ENCODE assay signal across 19 cellular contexts in the genomic region with DNA sequence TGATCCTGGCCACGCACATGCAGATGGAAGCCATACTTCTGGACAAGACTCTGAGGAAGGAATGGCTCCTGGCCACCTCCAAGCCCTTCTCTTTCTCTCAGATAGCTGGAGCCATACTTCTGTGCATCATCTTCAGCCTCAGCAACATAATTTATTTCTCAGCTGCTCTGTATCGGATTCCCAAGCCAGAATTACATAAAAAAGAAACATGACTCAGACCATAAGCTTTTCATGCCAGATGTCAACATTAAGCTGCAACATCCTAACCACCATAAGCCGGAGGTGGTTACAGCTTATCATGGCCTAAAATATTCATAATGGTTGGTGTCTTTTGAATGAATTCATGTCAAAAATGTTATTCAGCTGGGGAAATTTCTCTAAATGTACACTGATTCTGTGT. TPM values are rescaled to one million over a fixed set of nuclear protein-coding genes. Genes with fewer than 3 reads are reported as not detected.
DNase-seq lines count a peak whose midpoint lies in the region; ATAC-seq and TF ChIP-seq lines count a peak whose summit lies in the region.
"Had no signal": no experiment of that assay in that cellular context is flagged by ENCODE, and none has a peak within 500 bp of the region (broad histone marks: within the 10 kb centered on the region; RNA-seq: fewer than 3 reads in every experiment).

No MANE protein-coding gene starts in this region.

- H3K36me3 Mint-ChIP-seq in naive thymus-derived CD8-positive, alpha-beta T cell = no peaks in the 10 kb centered on the region

- no peak overlapping the region for H3K4me2 ChIP-seq in mammary epithelial cell (ENCODE audit: insufficient read depth, low read depth, low read length)

- H3K27ac ChIP-seq in mammary epithelial cell (ENCODE audit: insufficient read depth, low read depth, low read length) = no peak overlapping the region
- H3K27ac ChIP-seq: parathyroid adenoma had no signal

- in situ Hi-C loops in mammary epithelial cell (cut with MboI; ENCODE audit: low sequenced_read_pairs in 2 of 2) = loop anchor here (5.0 to 10.0 kb wide), 2 partner anchors 336 to 339 kb away; no protein-coding TSS in a partner anchor

- 61% methylated on average over 3 of the region's 3 CpGs for WGBS in mammary epithelial cell (ENCODE audit: low coverage, missing lambda C conversion rate)

- H3K4me1 Mint-ChIP-seq in naive thymus-derived CD8-positive, alpha-beta T cell = peaks cover 0 to 3% (median under 1%) of the 10 kb centered on the region in 4 donors

- no peaks in the 10 kb centered on the region for H3K79me2 ChIP-seq in mammary epithelial cell (ENCODE audit: insufficient read depth, low read length)
- H3K79me2 ChIP-seq: parathyroid adenoma had no signal

- H3K4me3 ChIP-seq in AG10803 (ENCODE audit: low read length) (no peak overlapping the region), mammary epithelial cell (replicated peaks in 1 of 3; ENCODE audit: insufficient read depth in 1 of 3, low read depth in 2 of 3, low read length in 3 of 3) (no peak overlapping the region)

- H3K27me3 Mint-ChIP-seq in naive thymus-derived CD8-positive, alpha-beta T cell = peaks cover 0 to 5% (median 2%) of the 10 kb centered on the region in 5 donors

- H3K9me3 ChIP-seq in mammary epithelial cell (replicated peaks; ENCODE audit: insufficient read depth, low read length) = no peaks in the 10 kb centered on the region

- H3K9ac ChIP-seq in mammary epithelial cell (ENCODE audit: insufficient read depth, low read length) = no peak overlapping the region
- H3K9ac ChIP-seq: parathyroid adenoma had no signal

- no peaks in the 10 kb centered on the region for H4K20me1 ChIP-seq in mammary epithelial cell (ENCODE audit: insufficient read depth, low read length)

- CTCF ChIA-PET in mammary epithelial cell (lab: Charles Lee; ENCODE audit: low non-redundant PET) = no interaction called here

- dilution Hi-C loops in mammary epithelial cell (cut with HindIII; ENCODE audit: low sequenced_read_pairs) = loop anchor here (10.0 kb wide), 1 partner anchor 339 kb away; no protein-coding TSS in a partner anchor

- ATAC-seq in GM19351 (IDR thresholded peaks at IDR 0.05; ENCODE audit: unreplicated experiment) = no peak
- no peak for ATAC-seq in naive thymus-derived CD8-positive, alpha-beta T cell
- ATAC-seq: left ventricle myocardium superior, Panc1 had no signal

- H3K27me3 ChIP-seq in mammary epithelial cell (ENCODE audit: insufficient read depth, low read length) = no peaks in the 10 kb centered on the region

- H3K4me1 ChIP-seq in mammary epithelial cell (ENCODE audit: insufficient read depth, low read length) = peaks cover 12% of the 10 kb centered on the region

- no peak overlapping the region for H3K4me3 Mint-ChIP-seq in naive thymus-derived CD8-positive, alpha-beta T cell
- H3K4me3 Mint-ChIP-seq: CD4-positive, alpha-beta T cell had no signal

- no peak overlapping the region for H3K27ac Mint-ChIP-seq in naive thymus-derived CD8-positive, alpha-beta T cell
- H3K27ac Mint-ChIP-seq: CD4-positive, alpha-beta T cell had no signal

- H3K9me3 Mint-ChIP-seq in naive thymus-derived CD8-positive, alpha-beta T cell = no peaks in the 10 kb centered on the region
- H3K9me3 Mint-ChIP-seq: CD4-positive, alpha-beta T cell had no signal

- TF ChIP-seq CTCF in AG10803 (conservative IDR thresholded peaks at IDR 0.05; ENCODE audit: low read length) (no peak), mammary epithelial cell (conservative IDR thresholded peaks at IDR 0.05 in 1 of 2, IDR thresholded peaks at IDR 0.05 in 1 of 2; ENCODE audit: extremely low read depth in 1 of 2, insufficient read depth in 1 of 2, low read depth in 1 of 2, low read length in 2 of 2) (no peak)

- intact Hi-C loops in mammary epithelial cell (cut with micrococcal nuclease) = no loop called here

- no peaks in the 10 kb centered on the region for H3K36me3 ChIP-seq in mammary epithelial cell (ENCODE audit: insufficient read depth, low read length)

- BruUV-seq in mammary epithelial cell (replicated peaks; lab: Mats Ljungman, UMichigan) = no TSS peak

- no peak overlapping the region for H2AFZ ChIP-seq in mammary epithelial cell (ENCODE audit: low read depth, low read length)
- H2AFZ ChIP-seq: parathyroid adenoma had no signal

- DNase-seq in AG10803 (ENCODE audit: low read depth) (peak; percentile 94), LHCN-M2 (ENCODE audit: low read depth) (peak; percentile 94), mammary epithelial cell (peak; percentile 44), myocyte (ENCODE audit: low read depth) (peak; percentile 84), NCI-H2196 treated with DMSO at 0.1 percent for 48 hours (lab: John Stamatoyannopoulos, UW; ENCODE audit: unreplicated experiment) (no peak), NCI-H2196 (lab: John Stamatoyannopoulos, UW; ENCODE audit: unreplicated experiment) (no peak)
- no peak for DNase-seq in naive thymus-derived CD8-positive, alpha-beta T cell
- DNase-seq: activated naive CD4-positive, alpha-beta T cell treated with Interleukin-2 at 50 U/mL for 16 hours; CD4-positive, alpha-beta T cell; cortex of kidney; KBM-7; left ventricle myocardium superior; NCI-H2029; stimulated activated CD4-positive, alpha-beta T cell treated with anti-CD3 and anti-CD28 coated beads, Interleukin-2, amount 100 ng/mL, for 48 hours; stimulated activated naive CD4-positive, alpha-beta T cell treated with Interleukin-2 at 50 U/mL for 16 hours; T1000 had no signal

- POLR2A ChIA-PET in naive thymus-derived CD8-positive, alpha-beta T cell (lab: Charles Lee) = no interaction called here

RNA-seq across cellular contexts. Expression of a gene that starts 10.5 kb away (rescaled TPM):
- total RNA-seq in LHCN-M2 (2014; rRNA removed) = 134 and 149 TPM in 2 replicates
- polyA plus RNA-seq in LHCN-M2 (2012) = 32.8 TPM
- 10 to 100 TPM; 14.7 to 55.8 TPM for total RNA-seq in mammary epithelial cell
- polyA plus RNA-seq in mammary epithelial cell = 33.1 TPM
- polyA minus RNA-seq in mammary epithelial cell = 26.7 TPM
- 12.0 and 20.7 TPM in 2 replicates for total RNA-seq in myocyte
- polyA plus RNA-seq in myocyte (2012) = 6.8 TPM
- total RNA-seq in naive thymus-derived CD8-positive, alpha-beta T cell = not detected
- not detected for polyA plus RNA-seq in naive thymus-derived CD8-positive, alpha-beta T cell

RNA-seq across cellular contexts. Expression of a gene that starts 49.0 kb away (rescaled TPM):
- total RNA-seq in LHCN-M2 (2014; rRNA removed) (305 and 353 TPM in 2 replicates), mammary epithelial cell (1,000 to 10,000 TPM in 1 of 2 donors, 100 to 1,000 TPM in 1; 152 to 1,750 TPM), myocyte (218 and 264 TPM in 2 replicates)
- polyA plus RNA-seq in LHCN-M2 (2012) = 3,072 TPM
- 1,472 TPM for polyA plus RNA-seq in mammary epithelial cell
- 850 TPM for polyA minus RNA-seq in mammary epithelial cell
- 2,643 TPM for polyA plus RNA-seq in myocyte (2012)
- total RNA-seq in naive thymus-derived CD8-positive, alpha-beta T cell = 1,000 to 10,000 TPM; 2,812 to 2,815 TPM
- 1,000 to 10,000 TPM; 2,364 to 3,349 (median 3,055) TPM for polyA plus RNA-seq in naive thymus-derived CD8-positive, alpha-beta T cell

Comparison
In these comparisons a context has a peak if more than half of its experiments do, and no peak if none do; other contexts are left out.
1. DNase-seq: peak in AG10803 (single experiment), LHCN-M2 (single experiment), mammary epithelial cell (single experiment) and myocyte (single experiment); none in NCI-H2196 treated with DMSO at 0.1 percent for 48 hours (single experiment), NCI-H2196 (single experiment) and naive thymus-derived CD8-positive, alpha-beta T cell (0 of 10).
2. RNA of a gene that starts 10.5 kb away (total RNA-seq): 134 to 149 TPM in LHCN-M2, 14.7 to 55.8 TPM in mammary epithelial cell and 12.0 to 20.7 TPM in myocyte; not detected in naive thymus-derived CD8-positive, alpha-beta T cell; every median in the first group is over 10 times any median in the second.